Comparison of ENCODE assay signal across 28 cellular contexts in genomic region chr1:25051906-25052305, GRCh38.
"Had no signal": no experiment of that assay in that cellular context is flagged by ENCODE, and none has a peak within 500 bp of the region (broad histone marks: within the 10 kb centered on the region; RNA-seq: fewer than 3 reads in every experiment).

No MANE protein-coding gene starts in this region.

- H3K27me3 Mint-ChIP-seq: activated naive CD8-positive, alpha-beta T cell had no signal

- H3K4me3 ChIP-seq: MG63, PC-9 had no signal

- DNase-seq: activated CD4-positive, alpha-beta T cell treated with anti-CD3 and anti-CD28 coated beads for 36 hours; activated CD4-positive, alpha-beta T cell treated with anti-CD3 and anti-CD28 coated beads, Interleukin-2, amount 10 ng/mL, durations not matched to agents 7 days and 5 days; activated CD4-positive, alpha-beta T cell treated with anti-CD3 and anti-CD28 coated beads, Interleukin-2, amount 50 U/mL, for 48 hours; activated CD8-positive, alpha-beta T cell treated with anti-CD3 and anti-CD28 coated beads, Interleukin-2, amount 10 ng/mL, durations not matched to agents 7 days and 5 days; activated naive CD4-positive, alpha-beta T cell treated with anti-CD3 and anti-CD28 coated beads, Interleukin-2, amount 10 ng/mL, durations not matched to agents 7 days and 5 days; activated naive CD8-positive, alpha-beta T cell treated with anti-CD3 and anti-CD28 coated beads, Interleukin-2, amount 50 U/mL, for 24 hours; activated T-cell treated with anti-CD3 and anti-CD28 coated beads, Interleukin-2, amount 50 U/mL, for 24 hours; anterior cingulate cortex; brain microvascular endothelial cell; central memory CD4-positive, alpha-beta T cell; Kasumi-1; KG1; MG63; NCI-H1048; NCI-H1436; NCI-H187; NCI-H2107; NCI-H2171; NCI-H526; NCI-H748 treated with DMSO at 0.1 percent for 48 hours; PC-9 had no signal

- H2AFZ ChIP-seq: PC-9 had no signal

- ATAC-seq: activated CD4-positive, alpha-beta T cell treated with anti-CD3 and anti-CD28 coated beads for 36 hours; activated CD8-positive, alpha-beta T cell treated with anti-CD3 and anti-CD28 coated beads, Interleukin-2, amount 10 ng/mL, durations not matched to agents 7 days and 5 days; activated naive CD8-positive, alpha-beta T cell treated with anti-CD3 and anti-CD28 coated beads, Interleukin-2, amount 50 U/mL, for 24 hours; Right ventricle myocardium inferior had no signal

- H3K9me3 ChIP-seq: MG63 had no signal

- H3K36me3 ChIP-seq: brain microvascular endothelial cell, MG63 had no signal

- FAIRE-seq: RCC 7860, TTC549 had no signal

- H3K4me3 Mint-ChIP-seq: activated CD4-positive, alpha-beta T cell treated with anti-CD3 and anti-CD28 coated beads for 36 hours; activated CD4-positive, alpha-beta T cell treated with anti-CD3 and anti-CD28 coated beads, Interleukin-2, amount 10 ng/mL, durations not matched to agents 7 days and 5 days; activated CD8-positive, alpha-beta T cell treated with anti-CD3 and anti-CD28 coated beads, Interleukin-2, amount 10 ng/mL, durations not matched to agents 7 days and 5 days; activated naive CD4-positive, alpha-beta T cell treated with anti-CD3 and anti-CD28 coated beads, Interleukin-2, amount 10 ng/mL, durations not matched to agents 7 days and 5 days; activated naive CD8-positive, alpha-beta T cell; activated naive CD8-positive, alpha-beta T cell treated with anti-CD3 and anti-CD28 coated beads, Interleukin-2, amount 50 U/mL, for 24 hours; activated T-cell treated with anti-CD3 and anti-CD28 coated beads, Interleukin-2, amount 50 U/mL, for 24 hours; T-helper 1 cell treated with Interleukin-12 subunit alpha and Interleukin-12 subunit beta and Interleukin-4 antibody, amounts not matched to agents 30 μg/mL and 1 μg/mL, for 36 hours; T-helper 2 cell treated with Interferon-gamma antibody and Interleukin-4, amounts not matched to agents 5 μg/mL and 100 μg/mL, for 36 hours had no signal

- H3K27ac Mint-ChIP-seq: activated CD4-positive, alpha-beta T cell treated with anti-CD3 and anti-CD28 coated beads for 36 hours; activated CD4-positive, alpha-beta T cell treated with anti-CD3 and anti-CD28 coated beads, Interleukin-2, amount 10 ng/mL, durations not matched to agents 7 days and 5 days; activated CD8-positive, alpha-beta T cell treated with anti-CD3 and anti-CD28 coated beads, Interleukin-2, amount 10 ng/mL, durations not matched to agents 7 days and 5 days; activated naive CD4-positive, alpha-beta T cell treated with anti-CD3 and anti-CD28 coated beads, Interleukin-2, amount 10 ng/mL, durations not matched to agents 7 days and 5 days; activated naive CD8-positive, alpha-beta T cell; activated naive CD8-positive, alpha-beta T cell treated with anti-CD3 and anti-CD28 coated beads, Interleukin-2, amount 50 U/mL, for 24 hours; activated T-cell treated with anti-CD3 and anti-CD28 coated beads, Interleukin-2, amount 50 U/mL, for 24 hours; T-helper 1 cell treated with Interleukin-12 subunit alpha and Interleukin-12 subunit beta and Interleukin-4 antibody, amounts not matched to agents 30 μg/mL and 1 μg/mL, for 36 hours; T-helper 2 cell treated with Interferon-gamma antibody and Interleukin-4, amounts not matched to agents 5 μg/mL and 100 μg/mL, for 36 hours had no signal

- H3K4me2 ChIP-seq: PC-9 had no signal

- H3K36me3 Mint-ChIP-seq: activated naive CD4-positive, alpha-beta T cell treated with anti-CD3 and anti-CD28 coated beads, Interleukin-2, amount 10 ng/mL, durations not matched to agents 7 days and 5 days; activated naive CD8-positive, alpha-beta T cell had no signal

- H3K27ac ChIP-seq: brain microvascular endothelial cell, PC-9, RWPE1 had no signal

- H3K4me1 Mint-ChIP-seq: activated CD4-positive, alpha-beta T cell treated with anti-CD3 and anti-CD28 coated beads for 36 hours; activated CD4-positive, alpha-beta T cell treated with anti-CD3 and anti-CD28 coated beads, Interleukin-2, amount 10 ng/mL, durations not matched to agents 7 days and 5 days; activated naive CD4-positive, alpha-beta T cell treated with anti-CD3 and anti-CD28 coated beads, Interleukin-2, amount 10 ng/mL, durations not matched to agents 7 days and 5 days had no signal

- H3K9me3 Mint-ChIP-seq: activated CD4-positive, alpha-beta T cell treated with anti-CD3 and anti-CD28 coated beads, Interleukin-2, amount 10 ng/mL, durations not matched to agents 7 days and 5 days; activated naive CD4-positive, alpha-beta T cell treated with anti-CD3 and anti-CD28 coated beads, Interleukin-2, amount 10 ng/mL, durations not matched to agents 7 days and 5 days; activated naive CD8-positive, alpha-beta T cell treated with anti-CD3 and anti-CD28 coated beads, Interleukin-2, amount 50 U/mL, for 24 hours; activated T-cell treated with anti-CD3 and anti-CD28 coated beads, Interleukin-2, amount 50 U/mL, for 24 hours; T-helper 1 cell treated with Interleukin-12 subunit alpha and Interleukin-12 subunit beta and Interleukin-4 antibody, amounts not matched to agents 30 μg/mL and 1 μg/mL, for 36 hours; T-helper 2 cell treated with Interferon-gamma antibody and Interleukin-4, amounts not matched to agents 5 μg/mL and 100 μg/mL, for 36 hours had no signal

- H3K27me3 ChIP-seq: MG63 had no signal
